12 cellular contexts compared by ENCODE assay signal in genomic region chr16:12057276-12057675, GRCh38.
DNase-seq lines count a peak whose midpoint lies in the region; ATAC-seq and TF ChIP-seq lines count a peak whose summit lies in the region.
"Had no signal": no experiment of that assay in that cellular context is flagged by ENCODE, and none has a peak within 500 bp of the region (broad histone marks: within the 10 kb centered on the region; RNA-seq: fewer than 3 reads in every experiment).

No MANE protein-coding gene starts in this region.

- TF ChIP-seq CTCF in OCI-LY1 (IDR thresholded peaks at IDR 0.05; ENCODE audit: low read length) = no peak
- TF ChIP-seq CTCF in psoas muscle (IDR thresholded peaks at IDR 0.05) = no peak

- no peaks in the 10 kb centered on the region for H4K20me1 ChIP-seq in OCI-LY1 (ENCODE audit: insufficient read depth, low read length)

- H3K79me2 ChIP-seq in OCI-LY1 (ENCODE audit: insufficient read depth, low read length) = no peaks in the 10 kb centered on the region

- no peak overlapping the region for H3K4me2 ChIP-seq in OCI-LY1 (ENCODE audit: low read length)

- WGBS in psoas muscle, 3 donors = 68 to 82% (median 77%) methylated on average over 5 of the region's 5 CpGs

- H3K9me3 ChIP-seq in OCI-LY1 (ENCODE audit: low read length) (no peaks in the 10 kb centered on the region), psoas muscle (no peaks in the 10 kb centered on the region)
- H3K9me3 ChIP-seq: spleen had no signal

- peaks cover 64% of the 10 kb centered on the region; the same call in 1 of the 2 replicates for H3K36me3 ChIP-seq in OCI-LY1 (ENCODE audit: insufficient read depth, low read length)
- peaks cover 0 to 23% of the 10 kb centered on the region in 2 donors for H3K36me3 ChIP-seq in psoas muscle (ENCODE audit: insufficient read depth in 1 of 2, low read depth in 1 of 2)

- DNase-seq in AG20443 (ENCODE audit: low spot score) (peak; percentile 73), cardiac septum (ENCODE audit: low spot score) (peak; percentile 38), psoas muscle (peak; percentile 48 to 58), NCI-H524 (lab: John Stamatoyannopoulos, UW) (no peak)
- DNase-seq in activated naive CD4-positive, alpha-beta T cell treated with Interleukin-2 at 50 U/mL for 16 hours = no peak
- no peak for DNase-seq in stimulated activated naive CD8-positive, alpha-beta T cell treated with anti-CD3 and anti-CD28 coated beads, Interleukin-15, Interleukin-2, amounts not matched to agents 100 U/mL and 50 U/mL, for 24 hours
- DNase-seq: activated CD8-positive, alpha-beta memory T cell treated with anti-CD3 and anti-CD28 coated beads, Interleukin-2, amount 50 U/mL, for 48 hours; effector CD8-positive, alpha-beta T cell; NCI-H2227 treated with DMSO at 0.1 percent for 48 hours; spleen had no signal

- H2AFZ ChIP-seq in OCI-LY1 (ENCODE audit: low read length) = no peak overlapping the region

- intact Hi-C loops in cardiac septum (cut with DNase I) = no loop called here
- intact Hi-C loops in psoas muscle (cut with DNase I) = no loop called here

- no peak overlapping the region for H3K9ac ChIP-seq in OCI-LY1 (ENCODE audit: low read length)

- no peaks in the 10 kb centered on the region for H3K27me3 ChIP-seq in OCI-LY1 (ENCODE audit: insufficient read depth, low read length)
- H3K27me3 ChIP-seq in psoas muscle (ENCODE audit: insufficient read depth in 3 of 3, low read length in 2 of 3) = no peaks in the 10 kb centered on the region
- H3K27me3 ChIP-seq: spleen had no signal

- no peak overlapping the region for H3K4me3 ChIP-seq in OCI-LY1 (ENCODE audit: low read depth, low read length, poor library complexity, severe bottlenecking)
- no peak overlapping the region for H3K4me3 ChIP-seq in psoas muscle
- H3K4me3 ChIP-seq: spleen had no signal

- no peaks in the 10 kb centered on the region for H3F3A ChIP-seq in OCI-LY1 (ENCODE audit: insufficient read depth, low read length)

- H3K4me1 ChIP-seq in OCI-LY1 (ENCODE audit: insufficient read depth, low read length, severe bottlenecking) (peaks cover 62% of the 10 kb centered on the region), psoas muscle (peaks cover 6% of the 10 kb centered on the region)

- peak in 3 of 4 donors; percentile 58 to 67 (median 67) for ATAC-seq in psoas muscle
- no peak for ATAC-seq in GM21786 (IDR thresholded peaks at IDR 0.05; ENCODE audit: unreplicated experiment)
- no peak for ATAC-seq in stimulated activated naive CD8-positive, alpha-beta T cell treated with anti-CD3 and anti-CD28 coated beads, Interleukin-15, Interleukin-2, amounts not matched to agents 100 U/mL and 50 U/mL, for 24 hours

- H3K9me2 ChIP-seq in OCI-LY1 (ENCODE audit: low read depth, low read length) = no peaks in the 10 kb centered on the region

- peak overlapping the region; percentile 4 for H3K27ac ChIP-seq in OCI-LY1 (ENCODE audit: low read depth, low read length, poor library complexity, severe bottlenecking)
- no peak overlapping the region for H3K27ac ChIP-seq in psoas muscle
- H3K27ac ChIP-seq: spleen had no signal

Comparison
In these comparisons a context has a peak if more than half of its experiments do, and no peak if none do; other contexts are left out.
1. DNase-seq: peak in AG20443 (single experiment), cardiac septum (single experiment) and psoas muscle (2 of 2); none in activated naive CD4-positive, alpha-beta T cell treated with Interleukin-2 at 50 U/mL for 16 hours (single experiment), NCI-H524 (0 of 2) and stimulated activated naive CD8-positive, alpha-beta T cell treated with anti-CD3 and anti-CD28 coated beads, Interleukin-15, Interleukin-2, amounts not matched to agents 100 U/mL and 50 U/mL, for 24 hours (single experiment).
2. ATAC-seq: peak in psoas muscle (3 of 4); none in GM21786 (single experiment) and stimulated activated naive CD8-positive, alpha-beta T cell treated with anti-CD3 and anti-CD28 coated beads, Interleukin-15, Interleukin-2, amounts not matched to agents 100 U/mL and 50 U/mL, for 24 hours (single experiment).